10 cellular contexts compared by ENCODE assay signal in genomic region chr3:113051827-113052226, GRCh38.
DNase-seq lines count a peak whose midpoint lies in the region; ATAC-seq and TF ChIP-seq lines count a peak whose summit lies in the region.
"Had no signal": no experiment of that assay in that cellular context is flagged by ENCODE, and none has a peak within 500 bp of the region (broad histone marks: within the 10 kb centered on the region; RNA-seq: fewer than 3 reads in every experiment).

No MANE protein-coding gene starts in this region.

- TF ChIP-seq POLR2A in esophagus muscularis mucosa (IDR thresholded peaks at IDR 0.05; ENCODE audit: low read depth), result no peak
- no peak for TF ChIP-seq POLR2A in uterus (IDR thresholded peaks at IDR 0.05)

- peak; percentile 46 for ATAC-seq in Right ventricle myocardium inferior
- ATAC-seq in HG02763 (IDR thresholded peaks at IDR 0.05; ENCODE audit: unreplicated experiment), result no peak

- TF ChIP-seq CTCF in left ventricle myocardium inferior (IDR thresholded peaks at IDR 0.05; ENCODE audit: borderline replicate concordance) (no peak), esophagus muscularis mucosa (IDR thresholded peaks at IDR 0.05) (no peak), neural crest cell (conservative IDR thresholded peaks at IDR 0.05) (no peak), uterus (IDR thresholded peaks at IDR 0.05) (no peak)

- H3K27me3 Mint-ChIP-seq in neural crest cell (ENCODE audit: low read depth), result no peaks in the 10 kb centered on the region
- H3K27me3 Mint-ChIP-seq: activated naive CD8-positive, alpha-beta T cell; T-cell had no signal

- DNase-seq in Right ventricle myocardium inferior (ENCODE audit: missing footprints) (no peak), left ventricle myocardium inferior (no peak), esophagus muscularis mucosa (ENCODE audit: extremely low spot score) (no peak), neural crest cell (ENCODE audit: low read depth, low spot score) (no peak), uterus (peak; percentile 28 to 40), NCI-H1092 (lab: John Stamatoyannopoulos, UW) (no peak), NCI-H1417 treated with DMSO at 0.1 percent for 48 hours (lab: John Stamatoyannopoulos, UW) (no peak)

- H3K4me3 Mint-ChIP-seq in neural crest cell, result no peak overlapping the region
- H3K4me3 Mint-ChIP-seq: activated naive CD8-positive, alpha-beta T cell; T-cell had no signal

- intact Hi-C loops in Right ventricle myocardium inferior (cut with DNase I), result loop anchor here (1.0 to 5.0 kb wide), 3 partner anchors 85 to 575 kb away; no protein-coding TSS in a partner anchor
- intact Hi-C loops in left ventricle myocardium inferior (cut with micrococcal nuclease), result loop anchor here (2.0 to 10.0 kb wide), 2 partner anchors 83 to 237 kb away; no protein-coding TSS in a partner anchor
- intact Hi-C loops in esophagus muscularis mucosa (cut with DNase I), result loop anchor here (2.0 to 10.0 kb wide), 4 partner anchors 80 to 573 kb away; partner anchors contain the start of gene BOC
- intact Hi-C loops in uterus (cut with DNase I; ENCODE audit: low total_unique reads), result loop anchor here (10.0 kb wide), 1 partner anchor 233 kb away; no protein-coding TSS in a partner anchor

- H3K4me1 Mint-ChIP-seq in neural crest cell, result peaks cover 10% of the 10 kb centered on the region

- peaks cover 2% of the 10 kb centered on the region for H3K9me3 Mint-ChIP-seq in neural crest cell
- H3K9me3 Mint-ChIP-seq: T-cell had no signal

- H3K36me3 ChIP-seq in left ventricle myocardium inferior, result no peaks in the 10 kb centered on the region
- H3K36me3 ChIP-seq in esophagus muscularis mucosa, result no peaks in the 10 kb centered on the region
- H3K36me3 ChIP-seq in uterus, result no peaks in the 10 kb centered on the region

- WGBS in esophagus muscularis mucosa, result 13% methylated on average over 3 of the region's 3 CpGs

- no peaks in the 10 kb centered on the region for H3K27me3 ChIP-seq in left ventricle myocardium inferior (ENCODE audit: low read depth)
- H3K27me3 ChIP-seq in esophagus muscularis mucosa, result no peaks in the 10 kb centered on the region
- no peaks in the 10 kb centered on the region for H3K27me3 ChIP-seq in uterus

- H3K36me3 Mint-ChIP-seq in neural crest cell (ENCODE audit: low read depth), result peaks cover 3% of the 10 kb centered on the region
- H3K36me3 Mint-ChIP-seq: T-cell had no signal

- no peak overlapping the region for H3K4me3 ChIP-seq in left ventricle myocardium inferior
- peak overlapping the region in 3 of 4 donors; percentile 26 to 29 (median 29) for H3K4me3 ChIP-seq in esophagus muscularis mucosa
- no peak overlapping the region for H3K4me3 ChIP-seq in uterus

- TF ChIP-seq EP300 in esophagus muscularis mucosa (IDR thresholded peaks at IDR 0.05), result no peak

- H3K27ac ChIP-seq in left ventricle myocardium inferior (replicated peaks), result no peak overlapping the region
- peak overlapping the region; percentile 69 to 78 (median 76) for H3K27ac ChIP-seq in esophagus muscularis mucosa (replicated peaks in 1 of 4)
- H3K27ac ChIP-seq in uterus, result peak overlapping the region; percentile 25 to 66

- H3K27ac Mint-ChIP-seq in neural crest cell (ENCODE audit: unreplicated experiment), result peak overlapping the region; percentile 36
- H3K27ac Mint-ChIP-seq: activated naive CD8-positive, alpha-beta T cell; T-cell had no signal

- H3K9me3 ChIP-seq in left ventricle myocardium inferior (replicated peaks) (no peaks in the 10 kb centered on the region), esophagus muscularis mucosa (no peaks in the 10 kb centered on the region), uterus (no peaks in the 10 kb centered on the region)

- H3K4me1 ChIP-seq in left ventricle myocardium inferior, result peaks cover 6% of the 10 kb centered on the region
- peaks cover 12 to 29% (median 18%) of the 10 kb centered on the region in 4 donors for H3K4me1 ChIP-seq in esophagus muscularis mucosa
- H3K4me1 ChIP-seq in uterus, result no peaks in the 10 kb centered on the region

Comparison
In these comparisons a context has a peak if more than half of its experiments do, and no peak if none do; other contexts are left out.
1. DNase-seq: peak in uterus (2 of 2); none in Right ventricle myocardium inferior (single experiment), left ventricle myocardium inferior (single experiment), esophagus muscularis mucosa (single experiment), neural crest cell (single experiment), NCI-H1092 (single experiment) and NCI-H1417 treated with DMSO at 0.1 percent for 48 hours (single experiment).
2. H3K4me3 ChIP-seq: peak in esophagus muscularis mucosa (3 of 4); none in left ventricle myocardium inferior (single experiment) and uterus (0 of 2).